1 cellular context compared by ENCODE assay signal in the genomic region with DNA sequence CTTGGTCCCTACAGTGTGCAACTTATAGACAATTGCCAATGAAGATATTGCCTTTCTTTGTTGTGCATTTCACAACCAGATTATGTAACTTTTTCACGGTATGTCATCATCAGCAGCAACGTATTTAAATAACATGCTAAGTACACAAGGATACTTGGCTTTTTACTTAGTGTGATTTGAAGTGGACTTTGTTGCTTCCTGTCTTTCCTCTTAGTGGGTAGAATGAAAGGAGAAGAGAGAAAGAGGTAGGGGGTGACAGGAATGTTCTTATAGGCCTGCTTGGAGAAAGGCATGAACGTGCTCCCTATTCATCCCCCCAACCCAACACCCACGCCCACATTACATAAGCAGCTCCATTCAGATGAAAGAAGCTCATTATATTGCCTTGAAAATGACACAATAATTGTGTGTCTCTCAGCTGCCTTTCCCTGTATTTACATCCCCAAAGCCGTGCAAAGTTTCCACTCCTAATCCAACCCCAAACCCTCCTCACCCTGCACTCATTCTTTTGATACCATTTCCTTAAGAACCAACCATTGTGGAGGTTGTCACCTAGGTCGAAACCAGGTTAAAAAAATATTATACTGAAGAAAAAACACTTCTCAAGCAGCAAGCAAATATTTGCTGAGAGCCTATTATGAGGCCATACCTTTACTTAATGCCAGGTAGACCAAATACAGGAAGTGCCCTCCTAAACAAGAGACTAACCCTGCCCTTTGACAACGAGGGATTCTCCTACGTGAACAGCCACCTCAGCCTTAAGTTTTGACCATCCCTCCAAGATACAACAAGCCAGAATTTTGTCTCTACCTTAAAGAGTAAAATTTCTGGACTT.
TF ChIP-seq lines count a peak whose summit lies in the region.

No MANE protein-coding gene starts in this region.

TF ChIP-seq in HepG2, 621 proteins besides CTCF, POLR2A, EP300 and RAD21 (continues in another document):
- TF ChIP-seq HES4 (CRISPR knock-in tag; IDR thresholded peaks at IDR 0.05; ENCODE audit: borderline replicate concordance) (no peak), ZFP1 (CRISPR knock-in tag; IDR thresholded peaks at IDR 0.05) (peak; percentile 64; the same call in 1 of the 2 replicates), ZNF205 (CRISPR knock-in tag; IDR thresholded peaks at IDR 0.05) (no peak), ZNF10 (CRISPR knock-in tag; IDR thresholded peaks at IDR 0.05; ENCODE audit: borderline replicate concordance, low read depth) (no peak), KLF12 (CRISPR knock-in tag; IDR thresholded peaks at IDR 0.05; ENCODE audit: borderline replicate concordance) (0 out of 2 replicates have a peak, but pooled peaks have one; percentile 59), CENPX (CRISPR knock-in tag; IDR thresholded peaks at IDR 0.05) (no peak), NONO (IDR thresholded peaks at IDR 0.05) (no peak), NONO (CRISPR knock-in tag; conservative IDR thresholded peaks at IDR 0.05) (no peak), FOXA1 (IDR thresholded peaks at IDR 0.05) (peak; percentile 83), FOXA1 (CRISPR knock-in tag; IDR thresholded peaks at IDR 0.05) (peak; percentile 97), NFIC (IDR thresholded peaks at IDR 0.05; ENCODE audit: low read length) (peak; percentile 82), POGZ (CRISPR knock-in tag; IDR thresholded peaks at IDR 0.05) (peak; percentile 36; the same call in 1 of the 2 replicates), ZBTB38 (CRISPR knock-in tag; IDR thresholded peaks at IDR 0.05) (no peak), NCOA5 (CRISPR knock-in tag; IDR thresholded peaks at IDR 0.05) (no peak), THAP11 (CRISPR knock-in tag; IDR thresholded peaks at IDR 0.05) (peak; percentile 74), ZFP90 (CRISPR knock-in tag; IDR thresholded peaks at IDR 0.05; ENCODE audit: borderline replicate concordance) (0 out of 2 replicates have a peak, but pooled peaks have one; percentile 54), MBD4 (IDR thresholded peaks at IDR 0.05; ENCODE audit: borderline replicate concordance, low read length) (no peak), SALL1 (CRISPR knock-in tag; IDR thresholded peaks at IDR 0.05) (peak; percentile 57; the same call in 1 of the 2 replicates), ZNF747 (CRISPR knock-in tag; IDR thresholded peaks at IDR 0.05; ENCODE audit: borderline replicate concordance) (0 out of 2 replicates have a peak, but pooled peaks have one; percentile 41), RFXANK (CRISPR knock-in tag; IDR thresholded peaks at IDR 0.05) (no peak), SSRP1 (CRISPR knock-in tag; IDR thresholded peaks at IDR 0.05) (0 out of 2 replicates have a peak, but pooled peaks have one; percentile 11), TBL1XR1 (IDR thresholded peaks at IDR 0.05; ENCODE audit: borderline replicate concordance, low read length, partially characterized antibody) (peak; percentile 60), SIX1 (CRISPR knock-in tag; IDR thresholded peaks at IDR 0.05; ENCODE audit: borderline replicate concordance) (peak; percentile 60), KDM2A (CRISPR knock-in tag; IDR thresholded peaks at IDR 0.05; ENCODE audit: borderline replicate concordance, low read depth) (no peak), MAFG (CRISPR knock-in tag; IDR thresholded peaks at IDR 0.05) (no peak), EHMT2 (IDR thresholded peaks at IDR 0.05; ENCODE audit: borderline replicate concordance, low read depth, low read length) (peak; percentile 67; the same call in 1 of the 2 replicates), KDM6A (CRISPR knock-in tag; IDR thresholded peaks at IDR 0.05; ENCODE audit: low read depth) (peak; percentile 62; the same call in 1 of the 2 replicates), NR2F6 (IDR thresholded peaks at IDR 0.05) (peak; percentile 69), NR2F6 (CRISPR knock-in tag; IDR thresholded peaks at IDR 0.05) (no peak; the same call in 1 of the 2 replicates), SYNCRIP (IDR thresholded peaks at IDR 0.05; ENCODE audit: insufficient read depth, low read depth, low read length) (no peak), MBNL3 (CRISPR knock-in tag; conservative IDR thresholded peaks at IDR 0.05) (no peak), ZC3H13 (CRISPR knock-in tag; IDR thresholded peaks at IDR 0.05) (no peak), FOXO1 (CRISPR knock-in tag; IDR thresholded peaks at IDR 0.05) (peak; percentile 82; the same call in 1 of the 2 replicates), ZNF468 (CRISPR knock-in tag; IDR thresholded peaks at IDR 0.05) (no peak), HOXD1 (CRISPR knock-in tag; IDR thresholded peaks at IDR 0.05) (0 out of 2 replicates have a peak, but pooled peaks have one; percentile 22)
- TF ChIP-seq, protein P1, sequence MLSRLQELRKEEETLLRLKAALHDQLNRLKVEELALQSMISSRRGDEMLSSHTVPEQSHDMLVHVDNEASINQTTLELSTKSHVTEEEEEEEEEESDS (CRISPR knock-in tag; IDR thresholded peaks at IDR 0.05; ENCODE audit: borderline replicate concordance), result peak; percentile 73; the same call in 1 of the 2 replicates
- TF ChIP-seq, protein P2, sequence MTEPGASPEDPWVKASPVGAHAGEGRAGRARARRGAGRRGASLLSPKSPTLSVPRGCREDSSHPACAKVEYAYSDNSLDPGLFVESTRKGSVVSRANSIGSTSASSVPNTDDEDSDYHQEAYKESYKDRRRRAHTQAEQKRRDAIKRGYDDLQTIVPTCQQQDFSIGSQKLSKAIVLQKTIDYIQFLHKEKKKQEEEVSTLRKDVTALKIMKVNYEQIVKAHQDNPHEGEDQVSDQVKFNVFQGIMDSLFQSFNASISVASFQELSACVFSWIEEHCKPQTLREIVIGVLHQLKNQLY (CRISPR knock-in tag; IDR thresholded peaks at IDR 0.05), result peak; percentile 82
- TF ChIP-seq, protein P3, sequence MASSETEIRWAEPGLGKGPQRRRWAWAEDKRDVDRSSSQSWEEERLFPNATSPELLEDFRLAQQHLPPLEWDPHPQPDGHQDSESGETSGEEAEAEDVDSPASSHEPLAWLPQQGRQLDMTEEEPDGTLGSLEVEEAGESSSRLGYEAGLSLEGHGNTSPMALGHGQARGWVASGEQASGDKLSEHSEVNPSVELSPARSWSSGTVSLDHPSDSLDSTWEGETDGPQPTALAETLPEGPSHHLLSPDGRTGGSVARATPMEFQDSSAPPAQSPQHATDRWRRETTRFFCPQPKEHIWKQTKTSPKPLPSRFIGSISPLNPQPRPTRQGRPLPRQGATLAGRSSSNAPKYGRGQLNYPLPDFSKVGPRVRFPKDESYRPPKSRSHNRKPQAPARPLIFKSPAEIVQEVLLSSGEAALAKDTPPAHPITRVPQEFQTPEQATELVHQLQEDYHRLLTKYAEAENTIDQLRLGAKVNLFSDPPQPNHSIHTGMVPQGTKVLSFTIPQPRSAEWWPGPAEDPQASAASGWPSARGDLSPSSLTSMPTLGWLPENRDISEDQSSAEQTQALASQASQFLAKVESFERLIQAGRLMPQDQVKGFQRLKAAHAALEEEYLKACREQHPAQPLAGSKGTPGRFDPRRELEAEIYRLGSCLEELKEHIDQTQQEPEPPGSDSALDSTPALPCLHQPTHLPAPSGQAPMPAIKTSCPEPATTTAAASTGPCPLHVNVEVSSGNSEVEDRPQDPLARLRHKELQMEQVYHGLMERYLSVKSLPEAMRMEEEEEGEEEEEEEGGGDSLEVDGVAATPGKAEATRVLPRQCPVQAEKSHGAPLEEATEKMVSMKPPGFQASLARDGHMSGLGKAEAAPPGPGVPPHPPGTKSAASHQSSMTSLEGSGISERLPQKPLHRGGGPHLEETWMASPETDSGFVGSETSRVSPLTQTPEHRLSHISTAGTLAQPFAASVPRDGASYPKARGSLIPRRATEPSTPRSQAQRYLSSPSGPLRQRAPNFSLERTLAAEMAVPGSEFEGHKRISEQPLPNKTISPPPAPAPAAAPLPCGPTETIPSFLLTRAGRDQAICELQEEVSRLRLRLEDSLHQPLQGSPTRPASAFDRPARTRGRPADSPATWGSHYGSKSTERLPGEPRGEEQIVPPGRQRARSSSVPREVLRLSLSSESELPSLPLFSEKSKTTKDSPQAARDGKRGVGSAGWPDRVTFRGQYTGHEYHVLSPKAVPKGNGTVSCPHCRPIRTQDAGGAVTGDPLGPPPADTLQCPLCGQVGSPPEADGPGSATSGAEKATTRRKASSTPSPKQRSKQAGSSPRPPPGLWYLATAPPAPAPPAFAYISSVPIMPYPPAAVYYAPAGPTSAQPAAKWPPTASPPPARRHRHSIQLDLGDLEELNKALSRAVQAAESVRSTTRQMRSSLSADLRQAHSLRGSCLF (CRISPR knock-in tag; IDR thresholded peaks at IDR 0.05; ENCODE audit: borderline replicate concordance), result no peak; the same call in 1 of the 2 replicates
- TF ChIP-seq, protein P4, sequence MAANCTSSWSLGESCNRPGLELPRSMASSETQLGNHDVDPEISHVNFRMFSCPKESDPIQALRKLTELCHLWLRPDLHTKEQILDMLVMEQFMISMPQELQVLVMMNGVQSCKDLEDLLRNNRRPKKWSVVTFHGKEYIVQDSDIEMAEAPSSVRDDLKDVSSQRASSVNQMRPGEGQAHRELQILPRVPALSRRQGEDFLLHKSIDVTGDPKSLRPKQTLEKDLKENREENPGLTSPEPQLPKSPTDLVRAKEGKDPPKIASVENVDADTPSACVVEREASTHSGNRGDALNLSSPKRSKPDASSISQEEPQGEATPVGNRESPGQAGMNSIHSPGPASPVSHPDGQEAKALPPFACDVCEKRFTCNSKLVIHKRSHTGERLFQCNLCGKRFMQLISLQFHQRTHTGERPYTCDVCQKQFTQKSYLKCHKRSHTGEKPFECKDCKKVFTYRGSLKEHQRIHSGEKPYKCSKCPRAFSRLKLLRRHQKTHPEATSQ (CRISPR knock-in tag; IDR thresholded peaks at IDR 0.05; ENCODE audit: borderline replicate concordance), result 0 out of 2 replicates have a peak, but pooled peaks have one; percentile 25
- TF ChIP-seq, protein P5, sequence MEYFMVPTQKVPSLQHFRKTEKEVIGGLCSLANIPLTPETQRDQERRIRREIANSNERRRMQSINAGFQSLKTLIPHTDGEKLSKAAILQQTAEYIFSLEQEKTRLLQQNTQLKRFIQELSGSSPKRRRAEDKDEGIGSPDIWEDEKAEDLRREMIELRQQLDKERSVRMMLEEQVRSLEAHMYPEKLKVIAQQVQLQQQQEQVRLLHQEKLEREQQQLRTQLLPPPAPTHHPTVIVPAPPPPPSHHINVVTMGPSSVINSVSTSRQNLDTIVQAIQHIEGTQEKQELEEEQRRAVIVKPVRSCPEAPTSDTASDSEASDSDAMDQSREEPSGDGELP (IDR thresholded peaks at IDR 0.05; ENCODE audit: borderline replicate concordance, low read depth), result peak; percentile 11; the same call in 1 of the 2 replicates
- TF ChIP-seq, protein P6, sequence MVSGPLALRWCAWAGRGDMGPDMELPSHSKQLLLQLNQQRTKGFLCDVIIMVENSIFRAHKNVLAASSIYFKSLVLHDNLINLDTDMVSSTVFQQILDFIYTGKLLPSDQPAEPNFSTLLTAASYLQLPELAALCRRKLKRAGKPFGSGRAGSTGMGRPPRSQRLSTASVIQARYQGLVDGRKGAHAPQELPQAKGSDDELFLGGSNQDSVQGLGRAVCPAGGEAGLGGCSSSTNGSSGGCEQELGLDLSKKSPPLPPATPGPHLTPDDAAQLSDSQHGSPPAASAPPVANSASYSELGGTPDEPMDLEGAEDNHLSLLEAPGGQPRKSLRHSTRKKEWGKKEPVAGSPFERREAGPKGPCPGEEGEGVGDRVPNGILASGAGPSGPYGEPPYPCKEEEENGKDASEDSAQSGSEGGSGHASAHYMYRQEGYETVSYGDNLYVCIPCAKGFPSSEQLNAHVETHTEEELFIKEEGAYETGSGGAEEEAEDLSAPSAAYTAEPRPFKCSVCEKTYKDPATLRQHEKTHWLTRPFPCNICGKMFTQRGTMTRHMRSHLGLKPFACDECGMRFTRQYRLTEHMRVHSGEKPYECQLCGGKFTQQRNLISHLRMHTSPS (CRISPR knock-in tag; IDR thresholded peaks at IDR 0.05; ENCODE audit: low read depth), result peak; percentile 26; the same call in 1 of the 2 replicates
- TF ChIP-seq, protein P7, sequence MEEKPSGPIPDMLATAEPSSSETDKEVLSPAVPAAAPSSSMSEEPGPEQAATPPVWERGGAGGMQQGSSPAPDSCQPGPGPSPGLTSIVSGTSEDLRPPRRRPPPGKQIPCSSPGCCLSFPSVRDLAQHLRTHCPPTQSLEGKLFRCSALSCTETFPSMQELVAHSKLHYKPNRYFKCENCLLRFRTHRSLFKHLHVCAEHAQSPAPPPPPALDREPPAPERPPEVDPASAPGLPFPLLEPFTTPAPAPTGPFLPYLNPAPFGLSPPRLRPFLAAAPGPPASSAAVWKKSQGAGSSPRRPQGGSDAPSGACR (CRISPR knock-in tag; IDR thresholded peaks at IDR 0.05), result 0 out of 2 replicates have a peak, but pooled peaks have one; percentile 65
- TF ChIP-seq, protein P8, sequence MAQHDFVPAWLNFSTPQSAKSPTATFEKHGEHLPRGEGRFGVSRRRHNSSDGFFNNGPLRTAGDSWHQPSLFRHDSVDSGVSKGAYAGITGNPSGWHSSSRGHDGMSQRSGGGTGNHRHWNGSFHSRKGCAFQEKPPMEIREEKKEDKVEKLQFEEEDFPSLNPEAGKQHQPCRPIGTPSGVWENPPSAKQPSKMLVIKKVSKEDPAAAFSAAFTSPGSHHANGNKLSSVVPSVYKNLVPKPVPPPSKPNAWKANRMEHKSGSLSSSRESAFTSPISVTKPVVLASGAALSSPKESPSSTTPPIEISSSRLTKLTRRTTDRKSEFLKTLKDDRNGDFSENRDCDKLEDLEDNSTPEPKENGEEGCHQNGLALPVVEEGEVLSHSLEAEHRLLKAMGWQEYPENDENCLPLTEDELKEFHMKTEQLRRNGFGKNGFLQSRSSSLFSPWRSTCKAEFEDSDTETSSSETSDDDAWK (CRISPR knock-in tag; IDR thresholded peaks at IDR 0.05), result no peak
- TF ChIP-seq, protein P9, sequence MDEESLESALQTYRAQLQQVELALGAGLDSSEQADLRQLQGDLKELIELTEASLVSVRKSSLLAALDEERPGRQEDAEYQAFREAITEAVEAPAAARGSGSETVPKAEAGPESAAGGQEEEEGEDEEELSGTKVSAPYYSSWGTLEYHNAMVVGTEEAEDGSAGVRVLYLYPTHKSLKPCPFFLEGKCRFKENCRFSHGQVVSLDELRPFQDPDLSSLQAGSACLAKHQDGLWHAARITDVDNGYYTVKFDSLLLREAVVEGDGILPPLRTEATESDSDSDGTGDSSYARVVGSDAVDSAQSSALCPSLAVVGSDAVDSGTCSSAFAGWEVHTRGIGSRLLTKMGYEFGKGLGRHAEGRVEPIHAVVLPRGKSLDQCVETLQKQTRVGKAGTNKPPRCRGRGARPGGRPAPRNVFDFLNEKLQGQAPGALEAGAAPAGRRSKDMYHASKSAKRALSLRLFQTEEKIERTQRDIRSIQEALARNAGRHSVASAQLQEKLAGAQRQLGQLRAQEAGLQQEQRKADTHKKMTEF (CRISPR knock-in tag; IDR thresholded peaks at IDR 0.05), result peak; percentile 80; the same call in 1 of the 2 replicates
